14 cellular contexts compared by ENCODE assay signal in the genomic region with DNA sequence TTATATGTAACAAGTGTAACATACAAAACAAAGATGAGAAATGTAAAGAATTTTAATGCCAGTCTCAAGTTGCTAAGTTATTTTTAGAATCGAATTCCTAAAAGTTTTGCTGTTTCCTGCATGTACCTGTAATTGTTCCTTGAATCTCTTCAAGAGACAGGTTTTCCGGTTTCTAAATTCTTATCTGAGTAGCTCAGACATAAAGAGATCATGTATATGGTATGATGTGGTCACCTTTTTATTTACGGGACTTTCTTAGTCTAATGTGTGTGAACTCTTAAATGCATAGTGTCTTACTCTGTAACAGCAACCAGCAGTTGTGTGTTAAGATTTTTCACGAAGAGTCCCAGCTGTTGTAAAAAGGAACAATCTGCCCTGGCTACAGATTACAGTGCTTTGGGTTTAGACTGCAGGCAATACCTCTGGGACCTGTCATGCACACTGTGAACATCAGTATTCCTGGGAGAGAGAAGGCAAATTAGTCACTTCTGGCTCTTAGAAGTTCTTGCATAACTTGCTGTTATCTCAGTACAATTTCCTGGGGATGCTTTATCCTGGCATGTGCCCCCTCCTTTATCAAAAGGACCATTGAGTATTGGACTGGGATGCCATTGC.
DNase-seq lines count a peak whose midpoint lies in the region; ATAC-seq, FAIRE-seq and TF ChIP-seq lines count a peak whose summit lies in the region.
"Had no signal": no experiment of that assay in that cellular context is flagged by ENCODE, and none has a peak within 500 bp of the region (broad histone marks: within the 10 kb centered on the region; RNA-seq: fewer than 3 reads in every experiment).

No MANE protein-coding gene starts in this region.

- peak in 1 of 2 experiments; percentile 32 for DNase-seq in A549 (ENCODE audit: low read depth in 1 of 2, low spot score in 1 of 2)
- DNase-seq in HT1080 (ENCODE audit: low read depth) = peak; percentile 73
- no peak for DNase-seq in chondrocyte (ENCODE audit: low spot score)
- peak; percentile 43 for DNase-seq in kidney epithelial cell (ENCODE audit: low read depth)
- no peak for DNase-seq in effector CD8-positive, alpha-beta T cell (lab: John Stamatoyannopoulos, UW)
- DNase-seq in activated T-helper 2 cell treated with anti-CD3 and anti-CD28 coated beads, Interferon-gamma antibody, Interleukin-2, Interleukin-4, amounts not matched to agents 10 μg/mL and 5 μg/mL and 100 μg/mL, durations not matched to agents 14 hours and 24 hours and 36 hours (ENCODE audit: low spot score) = no peak
- DNase-seq in retina = no peak
- DNase-seq: activated CD4-positive, alpha-beta T cell treated with anti-CD3 and anti-CD28 coated beads, Interleukin-2, amount 50 U/mL, for 4 hours; activated naive CD4-positive, alpha-beta T cell treated with anti-CD3 and anti-CD28 coated beads for 36 hours; effector CD4-positive, alpha-beta T cell; NCI-H748 treated with DMSO at 0.1 percent for 48 hours; thyroid gland had no signal

- H3K4me1 Mint-ChIP-seq in chondrocyte (ENCODE audit: low read depth) = peaks cover 72% of the 10 kb centered on the region
- no peaks in the 10 kb centered on the region for H3K4me1 Mint-ChIP-seq in activated T-helper 2 cell treated with anti-CD3 and anti-CD28 coated beads, Interferon-gamma antibody, Interleukin-2, Interleukin-4, amounts not matched to agents 10 μg/mL and 5 μg/mL and 100 μg/mL, durations not matched to agents 14 hours and 24 hours and 36 hours (ENCODE audit: low read depth)

- TF ChIP-seq CTCF in A549 (IDR thresholded peaks at IDR 0.05) (no peak), chondrocyte (IDR thresholded peaks at IDR 0.05) (no peak), kidney epithelial cell (IDR thresholded peaks at IDR 0.05; ENCODE audit: insufficient read depth, low read length, poor library complexity, severe bottlenecking) (no peak)

- H3K27me3 Mint-ChIP-seq in chondrocyte (ENCODE audit: low read depth) = no peaks in the 10 kb centered on the region
- H3K27me3 Mint-ChIP-seq in activated T-helper 2 cell treated with anti-CD3 and anti-CD28 coated beads, Interferon-gamma antibody, Interleukin-2, Interleukin-4, amounts not matched to agents 10 μg/mL and 5 μg/mL and 100 μg/mL, durations not matched to agents 14 hours and 24 hours and 36 hours (ENCODE audit: low read depth) = no peaks in the 10 kb centered on the region

- H3K4me2 ChIP-seq in A549 = peak overlapping the region; percentile 40; the same call in 2 of the 3 replicates

- no peaks in the 10 kb centered on the region for H3K27me3 ChIP-seq in kidney epithelial cell (ENCODE audit: control insufficient read depth, insufficient read depth, low read length)
- H3K27me3 ChIP-seq: thyroid gland had no signal

- 0 out of 5 replicates have a peak, but pooled peaks of 1 of the 2 experiments have one; percentile 12 for TF ChIP-seq RAD21 in A549 (conservative IDR thresholded peaks at IDR 0.05 in 1 of 2, IDR thresholded peaks at IDR 0.05 in 1 of 2)

- H3K9me3 Mint-ChIP-seq in chondrocyte (ENCODE audit: low read depth) = no peaks in the 10 kb centered on the region
- no peaks in the 10 kb centered on the region for H3K9me3 Mint-ChIP-seq in activated T-helper 2 cell treated with anti-CD3 and anti-CD28 coated beads, Interferon-gamma antibody, Interleukin-2, Interleukin-4, amounts not matched to agents 10 μg/mL and 5 μg/mL and 100 μg/mL, durations not matched to agents 14 hours and 24 hours and 36 hours
- H3K9me3 Mint-ChIP-seq: activated naive CD4-positive, alpha-beta T cell treated with anti-CD3 and anti-CD28 coated beads for 36 hours had no signal

- CTCF ChIA-PET in A549 (lab: Yijun Ruan, JAX) = interaction anchor here (1.1 to 1.6 kb wide), 5 partner anchors 134 to 846 kb away, joined by 3 to 5 read pairs (median 4); no protein-coding TSS in a partner anchor

- no peaks in the 10 kb centered on the region for H3K36me3 ChIP-seq in kidney epithelial cell (ENCODE audit: control insufficient read depth, insufficient read depth, low read length)
- H3K36me3 ChIP-seq: thyroid gland had no signal

- intact Hi-C loops in activated T-helper 2 cell treated with anti-CD3 and anti-CD28 coated beads, Interferon-gamma antibody, Interleukin-2, Interleukin-4, amounts not matched to agents 10 μg/mL and 5 μg/mL and 100 μg/mL, durations not matched to agents 14 hours and 24 hours and 36 hours (cut with micrococcal nuclease) = no loop called here

- peak overlapping the region; percentile 7 to 15; a peak in 2 of 6 replicates for H3K27ac ChIP-seq in A549
- H3K27ac ChIP-seq: HL-60, thyroid gland had no signal

- ATAC-seq in A549 = peak; percentile 82 to 89; a peak in 5 of 6 replicates
- ATAC-seq in HG03139 (IDR thresholded peaks at IDR 0.05; ENCODE audit: unreplicated experiment) = no peak

- no peak for TF ChIP-seq EP300 in A549 (IDR thresholded peaks at IDR 0.05)

- peaks cover 54% of the 10 kb centered on the region for H3K4me1 ChIP-seq in A549
- H3K4me1 ChIP-seq: thyroid gland had no signal

- POLR2A ChIA-PET in A549 (lab: Yijun Ruan, JAX) = no interaction called here

- H3K4me3 ChIP-seq in A549 (no peak overlapping the region), kidney epithelial cell (ENCODE audit: low read depth, low read length) (no peak overlapping the region)
- H3K4me3 ChIP-seq: thyroid gland had no signal

- FAIRE-seq in A549 (lab: Jason Lieb, UNC) = no peak

- no peaks in the 10 kb centered on the region for H3K9me3 ChIP-seq in A549
- H3K9me3 ChIP-seq: thyroid gland had no signal

- H3K4me3 Mint-ChIP-seq in chondrocyte (ENCODE audit: unreplicated experiment) = no peak overlapping the region
- H3K4me3 Mint-ChIP-seq in activated T-helper 2 cell treated with anti-CD3 and anti-CD28 coated beads, Interferon-gamma antibody, Interleukin-2, Interleukin-4, amounts not matched to agents 10 μg/mL and 5 μg/mL and 100 μg/mL, durations not matched to agents 14 hours and 24 hours and 36 hours (ENCODE audit: low read depth) = no peak overlapping the region
- H3K4me3 Mint-ChIP-seq: activated naive CD4-positive, alpha-beta T cell treated with anti-CD3 and anti-CD28 coated beads for 36 hours had no signal

- no peak for TF ChIP-seq POLR2A in A549 (IDR thresholded peaks at IDR 0.05; ENCODE audit: low read length)

- H3K27ac Mint-ChIP-seq in chondrocyte (ENCODE audit: unreplicated experiment) = peak overlapping the region; percentile 65
- H3K27ac Mint-ChIP-seq in activated T-helper 2 cell treated with anti-CD3 and anti-CD28 coated beads, Interferon-gamma antibody, Interleukin-2, Interleukin-4, amounts not matched to agents 10 μg/mL and 5 μg/mL and 100 μg/mL, durations not matched to agents 14 hours and 24 hours and 36 hours = no peak overlapping the region
- H3K27ac Mint-ChIP-seq: activated naive CD4-positive, alpha-beta T cell treated with anti-CD3 and anti-CD28 coated beads for 36 hours had no signal

- WGBS in A549 (ENCODE audit: missing lambda C conversion rate) = 71% methylated on average over 4 of the region's 4 CpGs

- H3K36me3 Mint-ChIP-seq in chondrocyte (ENCODE audit: low read depth) = no peaks in the 10 kb centered on the region
- H3K36me3 Mint-ChIP-seq in activated T-helper 2 cell treated with anti-CD3 and anti-CD28 coated beads, Interferon-gamma antibody, Interleukin-2, Interleukin-4, amounts not matched to agents 10 μg/mL and 5 μg/mL and 100 μg/mL, durations not matched to agents 14 hours and 24 hours and 36 hours (ENCODE audit: low read depth) = no peaks in the 10 kb centered on the region

TF ChIP-seq in A549, 52 proteins besides CTCF, POLR2A, EP300 and RAD21:
- TF ChIP-seq CEBPB (IDR thresholded peaks at IDR 0.05) = peak; percentile 50 to 60; a peak in 2 of 4 replicates
- TF ChIP-seq, protein P1, sequence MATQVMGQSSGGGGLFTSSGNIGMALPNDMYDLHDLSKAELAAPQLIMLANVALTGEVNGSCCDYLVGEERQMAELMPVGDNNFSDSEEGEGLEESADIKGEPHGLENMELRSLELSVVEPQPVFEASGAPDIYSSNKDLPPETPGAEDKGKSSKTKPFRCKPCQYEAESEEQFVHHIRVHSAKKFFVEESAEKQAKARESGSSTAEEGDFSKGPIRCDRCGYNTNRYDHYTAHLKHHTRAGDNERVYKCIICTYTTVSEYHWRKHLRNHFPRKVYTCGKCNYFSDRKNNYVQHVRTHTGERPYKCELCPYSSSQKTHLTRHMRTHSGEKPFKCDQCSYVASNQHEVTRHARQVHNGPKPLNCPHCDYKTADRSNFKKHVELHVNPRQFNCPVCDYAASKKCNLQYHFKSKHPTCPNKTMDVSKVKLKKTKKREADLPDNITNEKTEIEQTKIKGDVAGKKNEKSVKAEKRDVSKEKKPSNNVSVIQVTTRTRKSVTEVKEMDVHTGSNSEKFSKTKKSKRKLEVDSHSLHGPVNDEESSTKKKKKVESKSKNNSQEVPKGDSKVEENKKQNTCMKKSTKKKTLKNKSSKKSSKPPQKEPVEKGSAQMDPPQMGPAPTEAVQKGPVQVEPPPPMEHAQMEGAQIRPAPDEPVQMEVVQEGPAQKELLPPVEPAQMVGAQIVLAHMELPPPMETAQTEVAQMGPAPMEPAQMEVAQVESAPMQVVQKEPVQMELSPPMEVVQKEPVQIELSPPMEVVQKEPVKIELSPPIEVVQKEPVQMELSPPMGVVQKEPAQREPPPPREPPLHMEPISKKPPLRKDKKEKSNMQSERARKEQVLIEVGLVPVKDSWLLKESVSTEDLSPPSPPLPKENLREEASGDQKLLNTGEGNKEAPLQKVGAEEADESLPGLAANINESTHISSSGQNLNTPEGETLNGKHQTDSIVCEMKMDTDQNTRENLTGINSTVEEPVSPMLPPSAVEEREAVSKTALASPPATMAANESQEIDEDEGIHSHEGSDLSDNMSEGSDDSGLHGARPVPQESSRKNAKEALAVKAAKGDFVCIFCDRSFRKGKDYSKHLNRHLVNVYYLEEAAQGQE (IDR thresholded peaks at IDR 0.05) = no peak
- TF ChIP-seq RFX5 (IDR thresholded peaks at IDR 0.05) = peak; percentile 81

Comparison
In these comparisons a context has a peak if more than half of its experiments do, and no peak if none do; other contexts are left out.
1. DNase-seq: peak in HT1080 (single experiment) and kidney epithelial cell (single experiment); none in chondrocyte (single experiment), effector CD8-positive, alpha-beta T cell (single experiment), activated T-helper 2 cell treated with anti-CD3 and anti-CD28 coated beads, Interferon-gamma antibody, Interleukin-2, Interleukin-4, amounts not matched to agents 10 μg/mL and 5 μg/mL and 100 μg/mL, durations not matched to agents 14 hours and 24 hours and 36 hours (single experiment) and retina (single experiment).